34 cellular contexts compared by ENCODE assay signal in the genomic region with DNA sequence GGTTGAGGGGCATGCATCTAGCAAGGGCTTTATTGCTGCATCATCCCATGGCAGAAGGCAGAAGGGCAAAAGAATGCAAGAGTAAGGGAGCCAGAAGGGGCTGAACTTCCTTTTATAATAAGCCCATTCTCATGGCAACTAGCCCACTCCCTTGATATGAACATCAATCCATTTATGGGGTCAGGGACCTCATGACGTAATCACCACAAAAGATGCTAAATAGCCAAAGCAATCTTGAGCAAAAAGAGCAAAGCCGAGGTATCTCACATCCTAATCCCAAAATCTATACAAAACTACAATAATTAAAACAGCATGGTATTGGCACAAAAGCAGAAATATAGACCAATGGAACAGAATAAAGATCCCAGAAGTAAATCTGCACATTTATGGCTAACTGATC.
"Had no signal": no experiment of that assay in that cellular context is flagged by ENCODE, and none has a peak within 500 bp of the region (broad histone marks: within the 10 kb centered on the region; RNA-seq: fewer than 3 reads in every experiment).

No MANE protein-coding gene starts in this region.

- H3K4me1 ChIP-seq: adrenal gland, ascending aorta, body of pancreas, breast epithelium had no signal

- H3K9me3 ChIP-seq: adrenal gland, body of pancreas had no signal

- ATAC-seq: activated naive CD4-positive, alpha-beta T cell treated with anti-CD3 and anti-CD28 coated beads, Interleukin-2, amount 50 U/mL, for 72 hours; activated naive CD8-positive, alpha-beta T cell treated with anti-CD3 and anti-CD28 coated beads, Interleukin-2, amount 50 U/mL, for 24 hours; activated T-cell treated with anti-CD3 and anti-CD28 coated beads, Interleukin-2, amount 50 U/mL, for 4 hours; activated T-cell treated with anti-CD3 and anti-CD28 coated beads, Interleukin-2, amount 50 U/mL, for 72 hours; activated T-helper 17 cell treated with anti-CD3 and anti-CD28 coated beads, Interleukin-2, amount 50 U/mL, for 72 hours; body of pancreas had no signal

- H3K27ac ChIP-seq: adrenal gland, ascending aorta, body of pancreas, brain microvascular endothelial cell, breast epithelium, cardiac muscle cell had no signal

- H3K4me3 ChIP-seq: adrenal gland, ascending aorta, body of pancreas, breast epithelium, cardiac muscle cell had no signal

- FAIRE-seq: astrocyte, bronchial epithelial cell had no signal

- H3K27me3 ChIP-seq: adrenal gland, ascending aorta, body of pancreas, brain microvascular endothelial cell, breast epithelium, cardiac muscle cell had no signal

- DNase-seq: activated effector memory CD4-positive, alpha-beta T cell treated with anti-CD3 and anti-CD28 coated beads, Interleukin-2, amount 50 U/mL, for 16 hours; activated effector memory CD4-positive, alpha-beta T cell treated with Interleukin-2 at 50 U/mL for 16 hours; activated gamma-delta T cell; activated gamma-delta T cell treated with Interleukin-2 at 50 U/mL for 16 hours; activated naive CD4-positive, alpha-beta T cell; activated naive CD4-positive, alpha-beta T cell treated with anti-CD3 and anti-CD28 coated beads for 36 hours; activated naive CD4-positive, alpha-beta T cell treated with anti-CD3 and anti-CD28 coated beads, Interleukin-2, amount 10 ng/mL, durations not matched to agents 7 days and 5 days; activated naive CD4-positive, alpha-beta T cell treated with anti-CD3 and anti-CD28 coated beads, Interleukin-2, amount 50 U/mL, for 16 hours; activated naive CD4-positive, alpha-beta T cell treated with Interleukin-2 at 50 U/mL for 16 hours; activated naive CD8-positive, alpha-beta T cell treated with anti-CD3 and anti-CD28 coated beads for 36 hours; activated naive CD8-positive, alpha-beta T cell treated with anti-CD3 and anti-CD28 coated beads, Interleukin-2, amount 10 ng/mL, durations not matched to agents 7 days and 5 days; activated naive CD8-positive, alpha-beta T cell treated with anti-CD3 and anti-CD28 coated beads, Interleukin-2, amount 50 U/mL, for 24 hours; activated T-cell treated with anti-CD3 and anti-CD28 coated beads, Interleukin-2, amount 50 U/mL, for 1 hour; activated T-cell treated with anti-CD3 and anti-CD28 coated beads, Interleukin-2, amount 50 U/mL, for 24 hours; activated T-cell treated with anti-CD3 and anti-CD28 coated beads, Interleukin-2, amount 50 U/mL, for 4 hours; activated T-cell treated with anti-CD3 and anti-CD28 coated beads, Interleukin-2, amount 50 U/mL, for 48 hours; activated T-cell treated with anti-CD3 and anti-CD28 coated beads, Interleukin-2, amount 50 U/mL, for 72 hours; adrenal gland; amniotic stem cell; amygdala; anterior cingulate cortex; aorta; body of pancreas; brain microvascular endothelial cell; caudate nucleus; central memory CD4-positive, alpha-beta T cell; cerebellar nuclear complex had no signal

- H3K36me3 ChIP-seq: adrenal gland, ascending aorta, brain microvascular endothelial cell, cardiac muscle cell had no signal
